1 cellular context compared by ENCODE assay signal in the genomic region with DNA sequence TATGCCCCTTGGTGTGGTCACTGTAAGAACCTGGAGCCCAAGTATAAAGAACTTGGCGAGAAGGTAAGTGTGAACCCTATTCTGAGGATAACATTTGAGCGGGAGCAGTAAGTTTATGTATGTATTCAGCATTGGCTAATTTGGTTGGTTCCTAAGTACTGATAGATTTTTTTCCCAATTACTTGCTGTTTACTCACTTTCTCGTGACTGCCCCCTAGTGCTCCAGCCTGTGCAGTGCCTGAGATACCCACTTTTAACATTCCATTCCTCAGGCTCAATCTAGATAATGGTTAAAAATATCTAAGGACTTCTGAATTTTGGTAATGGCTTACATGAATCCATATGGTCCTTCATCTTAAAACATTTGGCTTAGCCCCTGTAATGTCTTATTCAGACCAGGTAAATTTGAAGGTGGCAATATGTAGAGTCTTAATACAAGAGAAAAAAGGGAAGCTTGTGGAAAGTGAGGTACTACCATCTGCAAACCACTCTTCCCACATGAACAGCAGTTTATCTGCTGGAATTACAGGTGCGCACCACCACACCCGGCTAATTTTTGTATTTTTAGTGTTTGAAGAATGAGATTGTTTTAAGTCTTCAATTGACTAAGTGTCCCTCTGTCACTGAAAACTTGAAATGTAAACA.
TF ChIP-seq lines count a peak whose summit lies in the region.

No MANE protein-coding gene starts in this region.

TF ChIP-seq in HepG2, 621 proteins besides CTCF, POLR2A, EP300 and RAD21:
- TF ChIP-seq THYN1 (CRISPR knock-in tag; IDR thresholded peaks at IDR 0.05; ENCODE audit: borderline replicate concordance, low read depth) (no peak), DPF2 (CRISPR knock-in tag; IDR thresholded peaks at IDR 0.05; ENCODE audit: borderline replicate concordance, low read depth) (no peak), FOXK1 (CRISPR knock-in tag; IDR thresholded peaks at IDR 0.05; ENCODE audit: borderline replicate concordance, low read depth) (0 out of 2 replicates have a peak, but pooled peaks have one; percentile 40), FOXA1 (IDR thresholded peaks at IDR 0.05) (no peak), FOXA1 (CRISPR knock-in tag; IDR thresholded peaks at IDR 0.05) (peak; percentile 77), NFIB (CRISPR knock-in tag; IDR thresholded peaks at IDR 0.05; ENCODE audit: borderline replicate concordance) (no peak), TEAD3 (CRISPR knock-in tag; optimal IDR thresholded peaks at IDR 0.05; ENCODE audit: borderline replicate concordance) (peak; percentile 22), RXRB (CRISPR knock-in tag; IDR thresholded peaks at IDR 0.05; ENCODE audit: borderline replicate concordance) (no peak), FOXA3 (CRISPR knock-in tag; IDR thresholded peaks at IDR 0.05) (peak; percentile 75), SRSF4 (IDR thresholded peaks at IDR 0.05; ENCODE audit: low read depth, low read length, poor library complexity, severe bottlenecking) (no peak), CBX2 (IDR thresholded peaks at IDR 0.05; ENCODE audit: low read depth, low read length) (no peak), CBX2 (CRISPR knock-in tag; IDR thresholded peaks at IDR 0.05; ENCODE audit: low read depth) (no peak), KAT8 (CRISPR knock-in tag; IDR thresholded peaks at IDR 0.05) (no peak), RBFOX2 (IDR thresholded peaks at IDR 0.05; ENCODE audit: low read depth, low read length) (no peak), MED13 (CRISPR knock-in tag; IDR thresholded peaks at IDR 0.05) (no peak), HNF4A (CRISPR knock-in tag; IDR thresholded peaks at IDR 0.05) (no peak), POLR2AphosphoS2 (IDR thresholded peaks at IDR 0.05; ENCODE audit: low read depth, low read length) (no peak), ZKSCAN8 (CRISPR knock-in tag; IDR thresholded peaks at IDR 0.05; ENCODE audit: borderline replicate concordance) (no peak), ZNF431 (CRISPR knock-in tag; IDR thresholded peaks at IDR 0.05; ENCODE audit: borderline replicate concordance, low read depth) (no peak), LCORL (IDR thresholded peaks at IDR 0.05) (no peak), LCORL (CRISPR knock-in tag; IDR thresholded peaks at IDR 0.05) (0 out of 2 replicates have a peak, but pooled peaks have one; percentile 18), CCAR2 (optimal IDR thresholded peaks at IDR 0.05; ENCODE audit: low read depth, low read length) (no peak), TAF15 (IDR thresholded peaks at IDR 0.05; ENCODE audit: low read depth, low read length, poor library complexity, severe bottlenecking) (no peak), MED8 (CRISPR knock-in tag; IDR thresholded peaks at IDR 0.05; ENCODE audit: insufficient replicate concordance) (no peak), ZNF503 (CRISPR knock-in tag; IDR thresholded peaks at IDR 0.05) (no peak), STAG1 (CRISPR knock-in tag; IDR thresholded peaks at IDR 0.05) (peak; percentile 32), SKI (IDR thresholded peaks at IDR 0.05; ENCODE audit: partially characterized antibody) (no peak), FOXJ3 (CRISPR knock-in tag; IDR thresholded peaks at IDR 0.05; ENCODE audit: borderline replicate concordance) (0 out of 2 replicates have a peak, but pooled peaks have one; percentile 22), PRDM4 (CRISPR knock-in tag; IDR thresholded peaks at IDR 0.05; ENCODE audit: borderline replicate concordance) (no peak), ZBTB46 (CRISPR knock-in tag; IDR thresholded peaks at IDR 0.05; ENCODE audit: borderline replicate concordance) (no peak), NFE2 (CRISPR knock-in tag; IDR thresholded peaks at IDR 0.05) (no peak), SMC3 (IDR thresholded peaks at IDR 0.05; ENCODE audit: low read length) (peak; percentile 28; the same call in 1 of the 2 replicates)
- TF ChIP-seq, protein P1, sequence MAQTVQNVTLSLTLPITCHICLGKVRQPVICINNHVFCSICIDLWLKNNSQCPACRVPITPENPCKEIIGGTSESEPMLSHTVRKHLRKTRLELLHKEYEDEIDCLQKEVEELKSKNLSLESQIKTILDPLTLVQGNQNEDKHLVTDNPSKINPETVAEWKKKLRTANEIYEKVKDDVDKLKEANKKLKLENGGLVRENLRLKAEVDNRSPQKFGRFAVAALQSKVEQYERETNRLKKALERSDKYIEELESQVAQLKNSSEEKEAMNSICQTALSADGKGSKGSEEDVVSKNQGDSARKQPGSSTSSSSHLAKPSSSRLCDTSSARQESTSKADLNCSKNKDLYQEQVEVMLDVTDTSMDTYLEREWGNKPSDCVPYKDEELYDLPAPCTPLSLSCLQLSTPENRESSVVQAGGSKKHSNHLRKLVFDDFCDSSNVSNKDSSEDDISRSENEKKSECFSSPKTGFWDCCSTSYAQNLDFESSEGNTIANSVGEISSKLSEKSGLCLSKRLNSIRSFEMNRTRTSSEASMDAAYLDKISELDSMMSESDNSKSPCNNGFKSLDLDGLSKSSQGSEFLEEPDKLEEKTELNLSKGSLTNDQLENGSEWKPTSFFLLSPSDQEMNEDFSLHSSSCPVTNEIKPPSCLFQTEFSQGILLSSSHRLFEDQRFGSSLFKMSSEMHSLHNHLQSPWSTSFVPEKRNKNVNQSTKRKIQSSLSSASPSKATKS (CRISPR knock-in tag; IDR thresholded peaks at IDR 0.05): no peak
- TF ChIP-seq, protein P2, sequence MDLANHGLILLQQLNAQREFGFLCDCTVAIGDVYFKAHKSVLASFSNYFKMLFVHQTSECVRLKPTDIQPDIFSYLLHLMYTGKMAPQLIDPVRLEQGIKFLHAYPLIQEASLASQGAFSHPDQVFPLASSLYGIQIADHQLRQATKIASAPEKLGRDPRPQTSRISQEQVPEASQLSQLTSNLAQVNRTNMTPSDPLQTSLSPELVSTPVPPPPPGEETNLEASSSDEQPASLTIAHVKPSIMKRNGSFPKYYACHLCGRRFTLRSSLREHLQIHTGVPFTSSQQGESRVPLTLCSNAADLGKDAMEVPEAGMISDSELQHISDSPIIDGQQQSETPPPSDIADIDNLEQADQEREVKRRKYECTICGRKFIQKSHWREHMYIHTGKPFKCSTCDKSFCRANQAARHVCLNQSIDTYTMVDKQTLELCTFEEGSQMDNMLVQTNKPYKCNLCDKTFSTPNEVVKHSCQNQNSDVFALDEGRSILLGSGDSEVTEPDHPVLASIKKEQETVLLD (CRISPR knock-in tag; IDR thresholded peaks at IDR 0.05; ENCODE audit: low read depth): no peak
- TF ChIP-seq, protein P3, sequence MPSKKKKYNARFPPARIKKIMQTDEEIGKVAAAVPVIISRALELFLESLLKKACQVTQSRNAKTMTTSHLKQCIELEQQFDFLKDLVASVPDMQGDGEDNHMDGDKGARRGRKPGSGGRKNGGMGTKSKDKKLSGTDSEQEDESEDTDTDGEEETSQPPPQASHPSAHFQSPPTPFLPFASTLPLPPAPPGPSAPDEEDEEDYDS (CRISPR knock-in tag; IDR thresholded peaks at IDR 0.05): no peak
